Comparison of ENCODE assay signal across 9 cellular contexts in genomic region chr20:35511814-35512420, GRCh38. TPM values are rescaled to one million over a fixed set of nuclear protein-coding genes. Genes with fewer than 3 reads are reported as not detected.
DNase-seq lines count a peak whose midpoint lies in the region; ATAC-seq, FAIRE-seq and TF ChIP-seq lines count a peak whose summit lies in the region.
"Had no signal": no experiment of that assay in that cellular context is flagged by ENCODE, and none has a peak within 500 bp of the region (broad histone marks: within the 10 kb centered on the region; RNA-seq: fewer than 3 reads in every experiment).

No MANE protein-coding gene starts in this region.

- TF ChIP-seq EP300 in A549 (IDR thresholded peaks at IDR 0.05): no peak

- peaks cover 11% of the 10 kb centered on the region; the same call in 2 of the 3 replicates for H3K4me1 ChIP-seq in A549

- TF ChIP-seq CTCF in A549 (IDR thresholded peaks at IDR 0.05): peak; percentile 62
- TF ChIP-seq CTCF in GM12875 (IDR thresholded peaks at IDR 0.05; ENCODE audit: borderline replicate concordance, insufficient read depth, low read depth, low read length): peak; percentile 32; the same call in 1 of the 2 replicates

- intact Hi-C loops in posterior cingulate gyrus (cut with DNase I): no loop called here

- ATAC-seq in A549 (peak; percentile 41 to 57; a peak in 3 of 6 replicates), GM19463 (IDR thresholded peaks at IDR 0.05; ENCODE audit: unreplicated experiment) (no peak), GM18520 (IDR thresholded peaks at IDR 0.05; ENCODE audit: unreplicated experiment) (no peak)

- H3K27ac ChIP-seq in A549: no peak overlapping the region
- H3K27ac ChIP-seq: epithelial cell of prostate had no signal

- POLR2A ChIA-PET in A549 (lab: Yijun Ruan, JAX): no interaction called here

- no peaks in the 10 kb centered on the region for H3K9me3 ChIP-seq in A549

- DNase-seq in A549 (ENCODE audit: low read depth in 1 of 2, low spot score in 1 of 2) (peak; percentile 34 to 58), RKO (ENCODE audit: low spot score) (peak; percentile 52), fibroblast of gingiva (ENCODE audit: low read depth) (peak; percentile 35), posterior cingulate gyrus (peak in 7 of 10 donors; percentile 23 to 89 (median 59)), activated gamma-delta T cell (lab: John Stamatoyannopoulos, UW) (no peak)

- TF ChIP-seq RAD21 in A549 (conservative IDR thresholded peaks at IDR 0.05 in 1 of 2, IDR thresholded peaks at IDR 0.05 in 1 of 2): peak; percentile 66 to 79

- no peak for TF ChIP-seq POLR2A in A549 (IDR thresholded peaks at IDR 0.05; ENCODE audit: low read length)

- CTCF ChIA-PET in A549 (lab: Yijun Ruan, JAX): interaction anchor here (0.6 to 3.1 kb wide), 26 partner anchors 8 to 691 kb away, joined by 3 to 15 read pairs (median 4); partner anchors contain the start of genes CEP250 and SCAND1

- no peak overlapping the region for H3K4me2 ChIP-seq in A549

- H3K4me3 ChIP-seq in A549 (no peak overlapping the region), GM12875 (ENCODE audit: low read depth, low read length) (no peak overlapping the region)

- 93% methylated on average over 2 of the region's 2 CpGs for WGBS in A549 (ENCODE audit: missing lambda C conversion rate)

- peak; percentile 18 for FAIRE-seq in A549 (lab: Jason Lieb, UNC)

TF ChIP-seq in A549, 52 proteins besides CTCF, POLR2A, EP300 and RAD21:
- no peak for TF ChIP-seq JUN (IDR thresholded peaks at IDR 0.05)
- no peak for TF ChIP-seq POLR2AphosphoS2 (conservative IDR thresholded peaks at IDR 0.05; ENCODE audit: low read length)
- TF ChIP-seq HMGXB4 (CRISPR knock-in tag; IDR thresholded peaks at IDR 0.05; ENCODE audit: borderline replicate concordance): no peak
- TF ChIP-seq RARB (CRISPR knock-in tag; IDR thresholded peaks at IDR 0.05): no peak
- peak; percentile 55 for TF ChIP-seq SMC3 (IDR thresholded peaks at IDR 0.05)
- no peak for TF ChIP-seq TFCP2L1 (CRISPR knock-in tag; IDR thresholded peaks at IDR 0.05)

RNA-seq across cellular contexts. Expression of gene C20orf173, which starts 17.5 kb away (rescaled TPM):
- polyA plus RNA-seq in A549 (2011; rRNA removed) (not detected in 2 replicates), A549 (2017; fragmentation: RNase III; extraction: RNeasy Plus Mini Kit Qiagen cat#74134 plus additional on column Dnase treatment) (not detected in 3 replicates)
- not detected in 2 replicates for polyA plus RNA-seq in A549 (2012; cell fraction: cytosol; rRNA removed)
- polyA plus RNA-seq in A549 (2012; cell fraction: nucleus; rRNA removed): not detected in 2 replicates
- polyA minus RNA-seq in A549 (2011; rRNA and poly(A)+ RNA removed): not detected in 2 replicates

RNA-seq across cellular contexts. Expression of gene ERGIC3, which starts 30.0 kb away (rescaled TPM):
- polyA plus RNA-seq in A549 (2011; rRNA removed) (343 and 379 TPM in 2 replicates), A549 (2017; fragmentation: RNase III; extraction: RNeasy Plus Mini Kit Qiagen cat#74134 plus additional on column Dnase treatment) (228 to 252 TPM (median 239 TPM) in 3 replicates)
- polyA plus RNA-seq in A549 (2012; cell fraction: cytosol; rRNA removed): 344 and 384 TPM in 2 replicates
- polyA plus RNA-seq in A549 (2012; cell fraction: nucleus; rRNA removed): 391 and 438 TPM in 2 replicates
- polyA minus RNA-seq in A549 (2011; rRNA and poly(A)+ RNA removed): 249 and 328 TPM in 2 replicates

RNA-seq across cellular contexts. Expression of gene CEP250, which starts 56.5 kb away (rescaled TPM):
- polyA plus RNA-seq in A549 (2011; rRNA removed) (13.8 and 16.2 TPM in 2 replicates), A549 (2017; fragmentation: RNase III; extraction: RNeasy Plus Mini Kit Qiagen cat#74134 plus additional on column Dnase treatment) (19.6 to 20.7 TPM (median 20.5 TPM) in 3 replicates)
- polyA plus RNA-seq in A549 (2012; cell fraction: cytosol; rRNA removed): 7.9 and 8.4 TPM in 2 replicates
- 14.2 and 19.2 TPM in 2 replicates for polyA plus RNA-seq in A549 (2012; cell fraction: nucleus; rRNA removed)
- polyA minus RNA-seq in A549 (2011; rRNA and poly(A)+ RNA removed): 9.3 and 16.4 TPM in 2 replicates

Comparison
In these comparisons a context has a peak if more than half of its experiments do, and no peak if none do; other contexts are left out.
1. ATAC-seq: peak in A549 (2 of 2); none in GM19463 (single experiment) and GM18520 (single experiment).